Comparison of ENCODE assay signal across 1 cellular context in genomic region chr4:70880739-70881138, GRCh38.
TF ChIP-seq lines count a peak whose summit lies in the region.

No MANE protein-coding gene starts in this region.

TF ChIP-seq in K562, 482 proteins besides CTCF, POLR2A, EP300 and RAD21 (continued from another document):
- TF ChIP-seq MAFK (IDR thresholded peaks at IDR 0.05; ENCODE audit: low read length), result peak; percentile 86
- TF ChIP-seq MAZ (CRISPR knock-in tag; conservative IDR thresholded peaks at IDR 0.05 in 1 of 2, IDR thresholded peaks at IDR 0.05 in 1 of 2), result no peak
